In the genomic region with DNA sequence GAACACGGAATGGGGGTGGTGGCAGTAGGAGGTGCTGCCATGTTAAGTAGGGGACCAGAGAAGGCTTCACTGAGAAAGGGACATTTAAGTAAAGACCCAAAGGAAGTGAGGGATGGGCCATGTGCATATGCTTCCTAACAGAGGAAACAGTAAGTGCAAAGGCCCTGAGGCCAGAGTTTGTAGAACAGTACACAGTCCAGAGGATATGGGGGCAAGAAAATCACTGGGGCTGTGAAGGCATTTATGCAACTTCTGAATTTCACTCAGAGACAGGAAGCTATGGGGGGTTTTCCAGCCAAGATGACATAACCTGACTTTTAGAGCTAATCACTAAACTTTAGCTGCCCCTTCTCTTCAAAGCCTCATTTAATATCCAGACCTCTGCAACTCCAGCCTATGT, we compare ENCODE assay signal across 1 cellular context.
A peak's percentile ranks its signal among the peaks of the same experiment; 100 is the strongest.
TF ChIP-seq lines count a peak whose summit lies in the region.

No MANE protein-coding gene starts in this region.

TF ChIP-seq in GM12878, 131 proteins besides CTCF, POLR2A, EP300 and RAD21 (continued from another document):
- TF ChIP-seq, protein P1, sequence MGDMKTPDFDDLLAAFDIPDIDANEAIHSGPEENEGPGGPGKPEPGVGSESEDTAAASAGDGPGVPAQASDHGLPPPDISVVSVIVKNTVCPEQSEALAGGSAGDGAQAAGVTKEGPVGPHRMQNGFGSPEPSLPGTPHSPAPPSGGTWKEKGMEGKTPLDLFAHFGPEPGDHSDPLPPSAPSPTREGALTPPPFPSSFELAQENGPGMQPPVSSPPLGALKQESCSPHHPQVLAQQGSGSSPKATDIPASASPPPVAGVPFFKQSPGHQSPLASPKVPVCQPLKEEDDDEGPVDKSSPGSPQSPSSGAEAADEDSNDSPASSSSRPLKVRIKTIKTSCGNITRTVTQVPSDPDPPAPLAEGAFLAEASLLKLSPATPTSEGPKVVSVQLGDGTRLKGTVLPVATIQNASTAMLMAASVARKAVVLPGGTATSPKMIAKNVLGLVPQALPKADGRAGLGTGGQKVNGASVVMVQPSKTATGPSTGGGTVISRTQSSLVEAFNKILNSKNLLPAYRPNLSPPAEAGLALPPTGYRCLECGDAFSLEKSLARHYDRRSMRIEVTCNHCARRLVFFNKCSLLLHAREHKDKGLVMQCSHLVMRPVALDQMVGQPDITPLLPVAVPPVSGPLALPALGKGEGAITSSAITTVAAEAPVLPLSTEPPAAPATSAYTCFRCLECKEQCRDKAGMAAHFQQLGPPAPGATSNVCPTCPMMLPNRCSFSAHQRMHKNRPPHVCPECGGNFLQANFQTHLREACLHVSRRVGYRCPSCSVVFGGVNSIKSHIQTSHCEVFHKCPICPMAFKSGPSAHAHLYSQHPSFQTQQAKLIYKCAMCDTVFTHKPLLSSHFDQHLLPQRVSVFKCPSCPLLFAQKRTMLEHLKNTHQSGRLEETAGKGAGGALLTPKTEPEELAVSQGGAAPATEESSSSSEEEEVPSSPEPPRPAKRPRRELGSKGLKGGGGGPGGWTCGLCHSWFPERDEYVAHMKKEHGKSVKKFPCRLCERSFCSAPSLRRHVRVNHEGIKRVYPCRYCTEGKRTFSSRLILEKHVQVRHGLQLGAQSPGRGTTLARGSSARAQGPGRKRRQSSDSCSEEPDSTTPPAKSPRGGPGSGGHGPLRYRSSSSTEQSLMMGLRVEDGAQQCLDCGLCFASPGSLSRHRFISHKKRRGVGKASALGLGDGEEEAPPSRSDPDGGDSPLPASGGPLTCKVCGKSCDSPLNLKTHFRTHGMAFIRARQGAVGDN (IDR thresholded peaks at IDR 0.05), result peak; percentile 52; the same call in 1 of the 2 replicates
